38 cellular contexts compared by ENCODE assay signal in genomic region chr5:230711-231110, GRCh38. TPM values are rescaled to one million over a fixed set of nuclear protein-coding genes. Genes with fewer than 3 reads are reported as not detected.
"Had no signal": no experiment of that assay in that cellular context is flagged by ENCODE, and none has a peak within 500 bp of the region (broad histone marks: within the 10 kb centered on the region; RNA-seq: fewer than 3 reads in every experiment).

No MANE protein-coding gene starts in this region.

- H3K9me3 ChIP-seq: ascending aorta, breast epithelium, colonic mucosa, esophagus squamous epithelium, gastroesophageal sphincter, heart right ventricle had no signal

- DNase-seq: activated B cell treated with CpG ODN at 0.5 μM for 24 hours; activated CD4-positive, alpha-beta T cell treated with anti-CD3 and anti-CD28 coated beads for 48 hours; activated CD4-positive, alpha-beta T cell treated with anti-CD3 and anti-CD28 coated beads, Interleukin-2, amount 50 U/mL, for 1 hour; activated CD4-positive, alpha-beta T cell treated with anti-CD3 and anti-CD28 coated beads, Interleukin-2, amount 50 U/mL, for 48 hours; activated CD8-positive, alpha-beta T cell treated with anti-CD3 and anti-CD28 coated beads for 36 hours; activated gamma-delta T cell; activated naive CD4-positive, alpha-beta T cell; activated naive CD4-positive, alpha-beta T cell treated with anti-CD3 and anti-CD28 coated beads, Interleukin-2, amount 10 ng/mL, durations not matched to agents 7 days and 5 days; activated naive CD8-positive, alpha-beta T cell treated with anti-CD3 and anti-CD28 coated beads, Interleukin-2, amount 10 ng/mL, durations not matched to agents 7 days and 5 days; activated T-cell treated with anti-CD3 and anti-CD28 coated beads, Interleukin-2, amount 50 U/mL, for 1 hour; central memory CD4-positive, alpha-beta T cell; cerebellar nuclear complex; colonic mucosa; effector CD8-positive, alpha-beta T cell; esophagus squamous epithelium; foreskin melanocyte; heart right ventricle; SW 1271; T-cell; T1000; WERI-Rb-1 had no signal

- H3K27me3 Mint-ChIP-seq: activated B cell treated with CpG ODN at 0.5 μM for 24 hours; activated CD8-positive, alpha-beta T cell treated with anti-CD3 and anti-CD28 coated beads for 36 hours; activated naive CD4-positive, alpha-beta T cell treated with anti-CD3 and anti-CD28 coated beads, Interleukin-2, amount 10 ng/mL, durations not matched to agents 7 days and 5 days; activated naive CD8-positive, alpha-beta T cell treated with anti-CD3 and anti-CD28 coated beads, Interleukin-2, amount 10 ng/mL, durations not matched to agents 7 days and 5 days; activated T-helper 17 cell treated with anti-CD3 and anti-CD28 coated beads, Interleukin-2, amount 50 U/mL, for 72 hours; brain; T-cell had no signal

- H3K27ac Mint-ChIP-seq: activated B cell treated with CpG ODN at 0.5 μM for 24 hours; activated CD8-positive, alpha-beta T cell treated with anti-CD3 and anti-CD28 coated beads for 36 hours; activated naive CD4-positive, alpha-beta T cell treated with anti-CD3 and anti-CD28 coated beads, Interleukin-2, amount 10 ng/mL, durations not matched to agents 7 days and 5 days; activated naive CD8-positive, alpha-beta T cell treated with anti-CD3 and anti-CD28 coated beads, Interleukin-2, amount 10 ng/mL, durations not matched to agents 7 days and 5 days; brain; T-cell; T-helper 1 cell treated with Interleukin-12 subunit alpha and Interleukin-12 subunit beta and Interleukin-4 antibody, amounts not matched to agents 30 μg/mL and 1 μg/mL, for 36 hours; T-helper 2 cell treated with Interferon-gamma antibody and Interleukin-4, amounts not matched to agents 5 μg/mL and 100 μg/mL, for 36 hours had no signal

- H3K4me3 Mint-ChIP-seq: activated B cell treated with CpG ODN at 0.5 μM for 24 hours; activated CD8-positive, alpha-beta T cell treated with anti-CD3 and anti-CD28 coated beads for 36 hours; activated naive CD4-positive, alpha-beta T cell treated with anti-CD3 and anti-CD28 coated beads, Interleukin-2, amount 10 ng/mL, durations not matched to agents 7 days and 5 days; activated naive CD8-positive, alpha-beta T cell treated with anti-CD3 and anti-CD28 coated beads, Interleukin-2, amount 10 ng/mL, durations not matched to agents 7 days and 5 days; activated T-helper 17 cell treated with anti-CD3 and anti-CD28 coated beads, Interleukin-2, amount 50 U/mL, for 72 hours; brain; T-cell; T-helper 1 cell treated with Interleukin-12 subunit alpha and Interleukin-12 subunit beta and Interleukin-4 antibody, amounts not matched to agents 30 μg/mL and 1 μg/mL, for 36 hours; T-helper 2 cell treated with Interferon-gamma antibody and Interleukin-4, amounts not matched to agents 5 μg/mL and 100 μg/mL, for 36 hours had no signal

- H3K4me3 ChIP-seq: ascending aorta, breast epithelium, cardiac muscle cell, colonic mucosa, esophagus squamous epithelium, gastroesophageal sphincter, heart right ventricle had no signal

- H3K4me1 Mint-ChIP-seq: activated B cell treated with CpG ODN at 0.5 μM for 24 hours; activated naive CD4-positive, alpha-beta T cell treated with anti-CD3 and anti-CD28 coated beads, Interleukin-2, amount 10 ng/mL, durations not matched to agents 7 days and 5 days; activated naive CD8-positive, alpha-beta T cell treated with anti-CD3 and anti-CD28 coated beads, Interleukin-2, amount 10 ng/mL, durations not matched to agents 7 days and 5 days; activated T-helper 17 cell treated with anti-CD3 and anti-CD28 coated beads, Interleukin-2, amount 50 U/mL, for 72 hours; brain had no signal

- ATAC-seq: activated CD4-positive, CD25-positive, alpha-beta regulatory T cell treated with anti-CD3 and anti-CD28 coated beads, Interleukin-2, amount 50 U/mL, for 24 hours; activated CD8-positive, alpha-beta T cell treated with anti-CD3 and anti-CD28 coated beads for 36 hours; activated T-helper 17 cell treated with anti-CD3 and anti-CD28 coated beads, Interleukin-2, amount 50 U/mL, for 72 hours; gastroesophageal sphincter; T-cell had no signal

- FAIRE-seq: endometrium, endothelial cell of umbilical vein had no signal

- H3K27ac ChIP-seq: ascending aorta, breast epithelium, cardiac muscle cell, colonic mucosa, epithelial cell of prostate, esophagus squamous epithelium, gastroesophageal sphincter, heart right ventricle, WERI-Rb-1 had no signal

- H3K4me1 ChIP-seq: ascending aorta, breast epithelium, colonic mucosa, esophagus squamous epithelium, gastroesophageal sphincter, heart right ventricle had no signal

- H3K36me3 ChIP-seq: breast epithelium had no signal

- H3K27me3 ChIP-seq: ascending aorta, breast epithelium, cardiac muscle cell, colonic mucosa, esophagus squamous epithelium, gastroesophageal sphincter, heart right ventricle had no signal

RNA-seq across cellular contexts. Expression of gene LRRC14B, which starts 39.4 kb away (rescaled TPM):
- total RNA-seq: activated B cell treated with CpG ODN at 0.5 μM for 24 hours; activated CD8-positive, alpha-beta memory T cell treated with anti-CD3 and anti-CD28 coated beads for 36 hours; activated T-helper 17 cell treated with anti-CD3 and anti-CD28 coated beads, Interleukin-2, amount 50 U/mL, for 72 hours; ascending aorta; colonic mucosa; dermis microvascular lymphatic vessel endothelial cell; endothelial cell of umbilical vein; esophagus squamous epithelium; fibroblast of lung; fibroblast of villous mesenchyme; gastroesophageal sphincter; glomerular endothelial cell; T-cell had no signal
- polyA plus RNA-seq: endothelial cell of umbilical vein, fibroblast of lung had no signal
